17 cellular contexts compared by ENCODE assay signal in the genomic region with DNA sequence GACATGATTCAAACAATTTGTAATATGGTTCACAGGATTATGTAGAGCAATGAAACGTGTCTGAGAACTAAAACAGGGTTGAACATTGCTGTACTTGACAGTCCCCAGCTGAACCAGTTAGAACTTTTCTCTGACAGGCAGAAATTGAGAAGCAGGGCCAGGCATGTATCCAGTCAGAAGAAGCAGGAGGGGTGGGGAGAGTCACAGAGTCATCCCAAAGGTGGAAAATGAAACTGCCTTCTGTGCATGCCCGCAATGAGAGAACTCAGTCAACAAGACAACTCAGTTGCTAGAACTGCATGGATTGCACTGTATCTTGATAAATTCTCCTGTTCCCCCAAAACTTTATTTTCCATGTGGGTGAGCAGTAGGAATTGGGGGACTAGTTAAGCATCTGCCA.
DNase-seq lines count a peak whose midpoint lies in the region; ATAC-seq and TF ChIP-seq lines count a peak whose summit lies in the region.
"Had no signal": no experiment of that assay in that cellular context is flagged by ENCODE, and none has a peak within 500 bp of the region (broad histone marks: within the 10 kb centered on the region; RNA-seq: fewer than 3 reads in every experiment).

No MANE protein-coding gene starts in this region.

- ATAC-seq in GM18868 (IDR thresholded peaks at IDR 0.05; ENCODE audit: unreplicated experiment) (peak; percentile 56), GM21423 (IDR thresholded peaks at IDR 0.05; ENCODE audit: unreplicated experiment) (peak; percentile 41), HG03135 (IDR thresholded peaks at IDR 0.05; ENCODE audit: unreplicated experiment) (peak; percentile 35), RWPE2 (ENCODE audit: low read depth) (peak; percentile 45; the same call in 2 of the 3 replicates), GM18519 (IDR thresholded peaks at IDR 0.05; ENCODE audit: low FRiP score, unreplicated experiment) (no peak)

- TF ChIP-seq CTCF in RWPE2 (IDR thresholded peaks at IDR 0.05; ENCODE audit: poor library complexity, severe bottlenecking): no peak

- no peaks in the 10 kb centered on the region for H3K4me1 ChIP-seq in RWPE2 (ENCODE audit: insufficient read depth, poor library complexity, severe bottlenecking)

- H3K27ac ChIP-seq in RWPE2 (ENCODE audit: poor library complexity, severe bottlenecking): no peak overlapping the region
- H3K27ac ChIP-seq: esophagus squamous epithelium, hepatocyte, SK-N-MC, suprapubic skin, WERI-Rb-1 had no signal

- DNase-seq in RWPE2 (ENCODE audit: low spot score) (no peak), T1000 (lab: John Stamatoyannopoulos, UW) (no peak), COR-L47 (lab: John Stamatoyannopoulos, UW) (no peak)
- no peak for DNase-seq in activated effector memory CD4-positive, alpha-beta T cell treated with Interleukin-2 at 50 U/mL for 16 hours
- DNase-seq: activated CD8-positive, alpha-beta memory T cell treated with anti-CD3 and anti-CD28 coated beads for 24 hours; dermis blood vessel endothelial cell; esophagus squamous epithelium; NCI-H1436; NCI-H446; WERI-Rb-1 had no signal

- H3K4me3 ChIP-seq in RWPE2 (ENCODE audit: severe bottlenecking): no peak overlapping the region
- H3K4me3 ChIP-seq: esophagus squamous epithelium, hepatocyte, SK-N-MC, suprapubic skin had no signal

- no peaks in the 10 kb centered on the region for H3K9me3 ChIP-seq in RWPE2 (ENCODE audit: severe bottlenecking)
- H3K9me3 ChIP-seq: esophagus squamous epithelium, suprapubic skin had no signal

- H3K27me3 ChIP-seq in RWPE2 (ENCODE audit: insufficient read depth, poor library complexity, severe bottlenecking): peaks cover 4% of the 10 kb centered on the region
- H3K27me3 ChIP-seq: esophagus squamous epithelium, hepatocyte, suprapubic skin had no signal

- H3K36me3 ChIP-seq in RWPE2 (ENCODE audit: low read depth): no peaks in the 10 kb centered on the region
- H3K36me3 ChIP-seq: esophagus squamous epithelium, suprapubic skin, WERI-Rb-1 had no signal
